In the genomic region with DNA sequence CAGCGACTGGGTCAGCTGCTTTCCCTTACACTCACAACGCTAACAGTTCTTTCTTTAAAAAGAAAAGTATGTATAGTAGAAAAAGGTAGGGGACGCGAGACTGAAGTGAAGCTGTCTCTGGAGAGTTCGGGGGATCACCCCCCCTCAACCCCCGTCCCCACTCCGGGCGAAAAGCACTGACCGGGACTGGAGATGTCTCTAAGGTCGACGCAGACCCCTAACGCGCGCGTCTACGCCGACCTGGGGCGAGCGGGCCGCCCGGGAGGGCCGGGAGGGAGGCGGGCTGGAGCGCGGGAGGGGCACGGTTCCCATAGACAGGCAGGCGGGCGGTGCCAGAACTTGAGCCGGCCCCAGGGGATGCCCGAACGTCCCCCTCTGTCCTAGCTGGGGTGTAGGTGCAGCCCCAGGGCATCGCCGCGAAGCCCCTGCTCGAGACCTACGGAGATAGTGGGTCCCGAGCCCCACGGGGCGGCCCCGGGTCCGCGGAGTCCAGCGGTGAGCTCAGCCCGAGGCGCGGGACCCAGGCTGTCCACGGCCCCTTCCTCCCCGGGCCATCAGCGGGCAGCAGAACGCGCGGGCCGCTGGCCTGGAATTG, we compare ENCODE assay signal across 8 cellular contexts.
A peak's percentile ranks its signal among the peaks of the same experiment; 100 is the strongest.
DNase-seq lines count a peak whose midpoint lies in the region; ATAC-seq, FAIRE-seq and TF ChIP-seq lines count a peak whose summit lies in the region.

No MANE protein-coding gene starts in this region.

- H2BK120ac ChIP-seq in H1 (replicated peaks; ENCODE audit: low read depth, low read length), result no peak overlapping the region

- H3K27me3 ChIP-seq in CD4-positive, alpha-beta T cell (ENCODE audit: control insufficient read depth, insufficient read depth, low read length), result no peaks in the 10 kb centered on the region
- H3K27me3 ChIP-seq in H1 (replicated peaks in 1 of 4; ENCODE audit: control insufficient read depth in 3 of 4, extremely low read depth in 1 of 4, insufficient read depth in 3 of 4, low read length in 3 of 4) (peaks cover 5 to 29% (median 23%) of the 10 kb centered on the region in 4 experiments), muscle layer of colon (ENCODE audit: control insufficient read depth in 1 of 2, insufficient read depth in 2 of 2, low read length in 2 of 2) (no peaks in the 10 kb centered on the region), suprapubic skin (no peaks in the 10 kb centered on the region)

- peak overlapping the region; percentile 41 for H3K27ac ChIP-seq in CD4-positive, alpha-beta T cell (ENCODE audit: low read depth, low read length)
- no peak overlapping the region for H3K27ac ChIP-seq in H1 (ENCODE audit: low read depth, low read length)
- H3K27ac ChIP-seq in muscle layer of colon (ENCODE audit: low read depth, low read length), result peak overlapping the region; percentile 77
- peak overlapping the region; percentile 91 for H3K27ac ChIP-seq in suprapubic skin

- no peak overlapping the region for H3K23ac ChIP-seq in H1 (ENCODE audit: insufficient read length)

- ATAC-seq in CD4-positive, alpha-beta T cell (ENCODE audit: poor library complexity), result peak; percentile 43
- peak; percentile 50 for ATAC-seq in GM19452 (IDR thresholded peaks at IDR 0.05; ENCODE audit: unreplicated experiment)

- peak overlapping the region; percentile 22 for H3K27ac Mint-ChIP-seq in CD4-positive, alpha-beta T cell

- peaks cover 12% of the 10 kb centered on the region; the same call in 1 of the 2 replicates for H3K23me2 ChIP-seq in H1 (ENCODE audit: low read depth, low read length)

- no peak overlapping the region for H2BK5ac ChIP-seq in H1 (ENCODE audit: low read depth, low read length)

- intact Hi-C loops in CD4-positive, alpha-beta T cell (cut with DNase I, micrococcal nuclease), result loop anchor here (2.0 kb wide), 2 partner anchors 47 to 77 kb away; no protein-coding TSS in a partner anchor

- H4K5ac ChIP-seq in H1 (ENCODE audit: insufficient read length, low read depth, low read length), result no peak overlapping the region

- no peak overlapping the region for H2BK12ac ChIP-seq in H1 (ENCODE audit: low read depth, low read length)

- no peak for TF ChIP-seq RAD21 in H1 (IDR thresholded peaks at IDR 0.05 in 1 of 2, conservative IDR thresholded peaks at IDR 0.05 in 1 of 2; ENCODE audit: low read depth in 2 of 2, low read length in 2 of 2)

- TF ChIP-seq CTCF in CD4-positive, alpha-beta T cell (IDR thresholded peaks at IDR 0.05), result no peak
- TF ChIP-seq CTCF in H1 (IDR thresholded peaks at IDR 0.05; ENCODE audit: control extremely low read depth in 1 of 3, insufficient read depth in 1 of 3, low read depth in 1 of 3, low read length in 3 of 3) (no peak), suprapubic skin (IDR thresholded peaks at IDR 0.05) (no peak)

- peaks cover 5% of the 10 kb centered on the region for H3K36me3 Mint-ChIP-seq in CD4-positive, alpha-beta T cell (ENCODE audit: low read depth)

- no peak overlapping the region for H2BK20ac ChIP-seq in H1 (ENCODE audit: low read length)

- H3K4me2 ChIP-seq in H1 (ENCODE audit: insufficient read depth in 1 of 2, low read depth in 2 of 2, low read length in 2 of 2), result peak overlapping the region; percentile 84 to 89

- H3K9me3 Mint-ChIP-seq in CD4-positive, alpha-beta T cell, result no peaks in the 10 kb centered on the region

- peaks cover 2% of the 10 kb centered on the region in 2 experiments for H4K20me1 ChIP-seq in H1 (replicated peaks in 1 of 2; ENCODE audit: control insufficient read depth in 1 of 2, insufficient read depth in 2 of 2, low read length in 2 of 2)

- H3K4me1 ChIP-seq in H1 (replicated peaks in 1 of 4; ENCODE audit: control insufficient read depth in 3 of 4, insufficient read depth in 4 of 4, low read length in 3 of 4) (peaks cover 2 to 6% (median 2%) of the 10 kb centered on the region in 4 experiments; a peak in 5 of 7 replicates), muscle layer of colon (ENCODE audit: insufficient read depth, low read length) (peaks cover 29% of the 10 kb centered on the region), suprapubic skin (peaks cover 26% of the 10 kb centered on the region)

- peak in 9 of 10 experiments; percentile 16 to 44 (median 25) for DNase-seq in CD4-positive, alpha-beta T cell
- peak; percentile 20 for DNase-seq in HS-5 (ENCODE audit: low read depth)
- peak; percentile 7 to 24 for DNase-seq in activated CD4-positive, alpha-beta T cell treated with anti-CD3 and anti-CD28 coated beads, Interleukin-2, amount 50 U/mL, for 4 hours
- peak in 1 of 2 experiments; percentile 66 for DNase-seq in H1 (ENCODE audit: low read depth in 1 of 2, low spot score in 2 of 2)
- no peak for DNase-seq in suprapubic skin (ENCODE audit: low spot score in 2 of 2)
- DNase-seq in mesenteric fat pad (ENCODE audit: low spot score), result no peak

- 1% methylated on average over 33 of the region's 53 CpGs; no CpG with 5 or more reads in 1 of the 2 experiments for WGBS in H1 (ENCODE audit: extremely low coverage in 1 of 2, insufficient coverage in 1 of 2, insufficient read length in 1 of 2, insufficient replicate concordance in 2 of 2, low coverage in 1 of 2, low lambda C conversion rate in 2 of 2, missing lambda C conversion rate in 1 of 2), 2 experiments
- 2% methylated on average over 19 of the region's 53 CpGs for WGBS in suprapubic skin

- POLR2A ChIA-PET in CD4-positive, alpha-beta T cell (lab: Charles Lee), result interaction anchor here (0.8 to 3.2 kb wide), 14 partner anchors 14 to 219 kb away, joined by 3 to 20 read pairs (median 6); partner anchors contain the start of gene WIPF1
- POLR2A ChIA-PET in H1 (lab: Charles Lee; ENCODE audit: partially characterized antibody), result interaction anchor here (0.9 to 1.3 kb wide), 2 partner anchors 12 to 15 kb away, joined by 3 to 7 read pairs; no protein-coding TSS in a partner anchor

- CTCF ChIA-PET in CD4-positive, alpha-beta T cell (lab: Charles Lee), result interaction anchor here (0.9 to 2.4 kb wide), 4 partner anchors 18 to 114 kb away, joined by 3 to 5 read pairs (median 4); no protein-coding TSS in a partner anchor
- CTCF ChIA-PET in H1 (lab: Charles Lee; ENCODE audit: partially characterized antibody), result interaction anchor here (1.2 to 11.2 kb wide), 2 partner anchors 15 to 219 kb away, joined by 6 to 170 read pairs; no protein-coding TSS in a partner anchor

- no peak for TF ChIP-seq POLR2A in H1 (IDR thresholded peaks at IDR 0.05; ENCODE audit: control extremely low read depth in 1 of 2, low read depth in 2 of 2, low read length in 2 of 2)
- TF ChIP-seq POLR2A in suprapubic skin (IDR thresholded peaks at IDR 0.05), result no peak

- peak overlapping the region in 3 of 4 experiments; percentile 5 to 44 (median 31); a peak in 5 of 7 replicates for H3K9ac ChIP-seq in H1 (replicated peaks in 1 of 4; ENCODE audit: extremely low read depth in 1 of 4, low read depth in 3 of 4, low read length in 3 of 4)
- H3K9ac ChIP-seq in muscle layer of colon (ENCODE audit: low read length), result peak overlapping the region; percentile 83

- no peaks in the 10 kb centered on the region for H3K79me2 ChIP-seq in H1 (ENCODE audit: control insufficient read depth in 1 of 2, insufficient read depth in 2 of 2, low read length in 2 of 2)

- H3K4ac ChIP-seq in H1 (replicated peaks; ENCODE audit: insufficient read length, low read depth, low read length), result no peak overlapping the region

- no peaks in the 10 kb centered on the region for H3K27me3 Mint-ChIP-seq in CD4-positive, alpha-beta T cell

- no peak overlapping the region for H3K14ac ChIP-seq in H1 (ENCODE audit: insufficient read length)

- TF ChIP-seq EP300 in H1 (IDR thresholded peaks at IDR 0.05; ENCODE audit: borderline replicate concordance in 1 of 2, low read depth in 2 of 2, low read length in 2 of 2) (no peak), suprapubic skin (IDR thresholded peaks at IDR 0.05) (no peak)

- FAIRE-seq in H1 (lab: Jason Lieb, UNC), result no peak

- no peaks in the 10 kb centered on the region for H3K9me3 ChIP-seq in CD4-positive, alpha-beta T cell (ENCODE audit: control insufficient read depth, low read length)
- H3K9me3 ChIP-seq in H1 (ENCODE audit: insufficient read depth in 2 of 2, low read depth in 1 of 2, low read length in 1 of 2) (no peaks in the 10 kb centered on the region), muscle layer of colon (ENCODE audit: low read length) (no peaks in the 10 kb centered on the region), suprapubic skin (no peaks in the 10 kb centered on the region)

- peak overlapping the region; percentile 72 for H4K8ac ChIP-seq in H1 (ENCODE audit: extremely low read depth, insufficient read depth, low read length)

- H2AFZ ChIP-seq in H1 (ENCODE audit: low read length), result peak overlapping the region; percentile 13; the same call in 1 of the 2 replicates

- no peak overlapping the region for H3K56ac ChIP-seq in H1 (replicated peaks; ENCODE audit: insufficient read length, low read depth, low read length)

- no peak overlapping the region for H2AK5ac ChIP-seq in H1 (ENCODE audit: low read depth, low read length)

- H4K91ac ChIP-seq in H1 (replicated peaks; ENCODE audit: insufficient read length, low read length), result no peak overlapping the region

- H3K18ac ChIP-seq in H1 (ENCODE audit: extremely low read depth, low read length), result no peak overlapping the region

- H3K4me1 Mint-ChIP-seq in CD4-positive, alpha-beta T cell (ENCODE audit: low read depth), result peaks cover 49% of the 10 kb centered on the region

- H3K36me3 ChIP-seq in H1 (ENCODE audit: control insufficient read depth in 2 of 4, insufficient read depth in 4 of 4, low read length in 3 of 4) (no peaks in the 10 kb centered on the region), muscle layer of colon (ENCODE audit: insufficient read depth, low read length) (peaks cover 1% of the 10 kb centered on the region), suprapubic skin (no peaks in the 10 kb centered on the region)

- H3K4me3 Mint-ChIP-seq in CD4-positive, alpha-beta T cell, result peak overlapping the region; percentile 94

- H3K79me1 ChIP-seq in H1 (ENCODE audit: low read depth, low read length), result no peaks in the 10 kb centered on the region

- peak overlapping the region; percentile 58 to 76 (median 62) for H3K4me3 ChIP-seq in H1 (ENCODE audit: extremely low read depth in 1 of 4, insufficient read depth in 2 of 4, low read depth in 3 of 4, low read length in 4 of 4)
- H3K4me3 ChIP-seq in muscle layer of colon (ENCODE audit: low read depth in 1 of 2, low read length in 2 of 2), result peak overlapping the region; percentile 79 to 92
- H3K4me3 ChIP-seq in suprapubic skin, result peak overlapping the region; percentile 90

- H2BK15ac ChIP-seq in H1 (ENCODE audit: low read length), result no peak overlapping the region

TF ChIP-seq in H1, 55 proteins besides CTCF, POLR2A, EP300 and RAD21:
- TF ChIP-seq EZH2 (IDR thresholded peaks at IDR 0.05; ENCODE audit: low read depth, low read length, severe bottlenecking), result peak; percentile 21
- TF ChIP-seq SUZ12 (IDR thresholded peaks at IDR 0.05; ENCODE audit: low read length), result peak; percentile 56
- peak; percentile 42 for TF ChIP-seq ASH2L (IDR thresholded peaks at IDR 0.05; ENCODE audit: low read length)
- peak; percentile 98 for TF ChIP-seq KDM4A (IDR thresholded peaks at IDR 0.05; ENCODE audit: low read depth, low read length, severe bottlenecking)
- TF ChIP-seq SP4 (IDR thresholded peaks at IDR 0.05; ENCODE audit: low read length), result 0 out of 2 replicates have a peak, but pooled peaks have one; percentile 48
- no peak for TF ChIP-seq BCL11A (IDR thresholded peaks at IDR 0.05; ENCODE audit: low read depth in 2 of 2, low read length in 2 of 2)
- TF ChIP-seq JUND (IDR thresholded peaks at IDR 0.05; ENCODE audit: low read length), result no peak

Comparison
In these comparisons a context has a peak if more than half of its experiments do, and no peak if none do; other contexts are left out.
1. DNase-seq: peak in CD4-positive, alpha-beta T cell (9 of 10), HS-5 (single experiment) and activated CD4-positive, alpha-beta T cell treated with anti-CD3 and anti-CD28 coated beads, Interleukin-2, amount 50 U/mL, for 4 hours (2 of 2); none in suprapubic skin (0 of 2) and mesenteric fat pad (single experiment).
2. Peak in every context shown above with its lines, with median percentiles within 50 percentile points of each other: H3K4me3 ChIP-seq.